9 cellular contexts compared by ENCODE assay signal in genomic region chr20:51447097-51447764, GRCh38.
A peak's percentile ranks its signal among the peaks of the same experiment; 100 is the strongest.
DNase-seq lines count a peak whose midpoint lies in the region; ATAC-seq lines count a peak whose summit lies in the region.
"Had no signal": no experiment of that assay in that cellular context is flagged by ENCODE, and none has a peak within 500 bp of the region (broad histone marks: within the 10 kb centered on the region; RNA-seq: fewer than 3 reads in every experiment).

No MANE protein-coding gene starts in this region.

- intact Hi-C loops in posterior cingulate gyrus (cut with DNase I): no loop called here

- DNase-seq in ELR (ENCODE audit: low read depth): peak; percentile 100
- peak; percentile 66 to 91 for DNase-seq in SW 1271 (lab: John Stamatoyannopoulos, UW)
- DNase-seq in glomerular endothelial cell (ENCODE audit: extremely low read depth, low read depth, low spot score): peak; percentile 51
- DNase-seq in posterior cingulate gyrus: peak in 6 of 10 donors; percentile 20 to 87 (median 40)
- DNase-seq in NCI-H2107 (lab: John Stamatoyannopoulos, UW): no peak
- no peak for DNase-seq in activated CD4-positive, CD25-positive, alpha-beta regulatory T cell (lab: John Stamatoyannopoulos, UW)
- DNase-seq: NCI-H1417 treated with DMSO at 0.1 percent for 48 hours had no signal

- ATAC-seq in HG02763 (IDR thresholded peaks at IDR 0.05; ENCODE audit: unreplicated experiment) (no peak), HG03045 (IDR thresholded peaks at IDR 0.05; ENCODE audit: unreplicated experiment) (no peak)

Comparison
In these comparisons a context has a peak if more than half of its experiments do, and no peak if none do; other contexts are left out.
1. DNase-seq: peak in ELR (single experiment), SW 1271 (2 of 2), glomerular endothelial cell (single experiment) and posterior cingulate gyrus (6 of 10); none in NCI-H2107 (single experiment) and activated CD4-positive, CD25-positive, alpha-beta regulatory T cell (0 of 4).